ENCODE assay signal across 22 cellular contexts in the genomic region with DNA sequence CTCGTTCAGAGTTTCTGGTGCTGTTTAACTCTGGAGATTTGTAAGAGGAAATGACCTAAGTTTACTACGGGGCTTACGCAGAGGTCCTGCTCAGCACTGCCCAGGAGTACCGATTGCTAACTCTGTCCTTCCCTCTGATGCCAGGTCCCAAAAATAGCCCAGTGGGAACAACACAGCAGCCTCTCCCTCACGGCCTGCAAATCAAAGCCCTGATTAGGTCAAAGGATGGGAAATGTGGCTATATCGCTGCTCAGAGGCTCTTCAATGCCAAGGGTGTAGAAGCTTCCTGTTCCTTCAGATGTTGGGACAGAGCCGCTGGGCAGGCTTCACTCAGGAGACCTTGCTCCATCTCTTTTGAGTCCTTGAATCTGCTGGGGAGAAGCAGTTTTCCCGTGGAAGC.
A peak's percentile ranks its signal among the peaks of the same experiment; 100 is the strongest.
DNase-seq lines count a peak whose midpoint lies in the region; ATAC-seq, FAIRE-seq and TF ChIP-seq lines count a peak whose summit lies in the region.
"Had no signal": no experiment of that assay in that cellular context is flagged by ENCODE, and none has a peak within 500 bp of the region (broad histone marks: within the 10 kb centered on the region; RNA-seq: fewer than 3 reads in every experiment).

No MANE protein-coding gene starts in this region.

- DNase-seq in bronchial epithelial cell (ENCODE audit: low read depth) = no peak
- peak; percentile 5 to 8 for DNase-seq in cardiac muscle cell (ENCODE audit: low read depth in 1 of 2, low spot score in 1 of 2)
- DNase-seq in kidney = peak; percentile 28
- no peak for DNase-seq in effector memory CD4-positive, alpha-beta T cell
- no peak for DNase-seq in anterior cingulate cortex (lab: John Stamatoyannopoulos, UW)
- DNase-seq: CD8-positive, alpha-beta T cell; DMS53; EL; H9; MV-4-11; NCI-H1694 treated with DMSO at 0.1 percent for 48 hours; NCI-H510A; NCI-H774; SHP77 treated with DMSO at 0.1 percent for 48 hours had no signal

- no peak for ATAC-seq in GM19035 (IDR thresholded peaks at IDR 0.05; ENCODE audit: unreplicated experiment)
- ATAC-seq: A549; CD8-positive, alpha-beta T cell had no signal

- H3K9me3 ChIP-seq in cardiac muscle cell (ENCODE audit: low read depth) (no peaks in the 10 kb centered on the region), kidney (ENCODE audit: control insufficient read depth in 1 of 2, low read length in 2 of 2) (no peaks in the 10 kb centered on the region), skeletal muscle tissue (ENCODE audit: control insufficient read depth in 3 of 3, low read length in 3 of 3) (no peaks in the 10 kb centered on the region)
- H3K9me3 ChIP-seq in effector memory CD4-positive, alpha-beta T cell (ENCODE audit: control insufficient read depth, low read length) = no peaks in the 10 kb centered on the region
- H3K9me3 ChIP-seq: A549 had no signal

- no peaks in the 10 kb centered on the region for H3K36me3 ChIP-seq in bronchial epithelial cell (ENCODE audit: control insufficient read depth, insufficient read depth, low read length)
- no peaks in the 10 kb centered on the region for H3K36me3 ChIP-seq in cardiac muscle cell
- H3K36me3 ChIP-seq in kidney (ENCODE audit: control insufficient read depth in 1 of 2, insufficient read depth in 2 of 2, low read length in 2 of 2) = no peaks in the 10 kb centered on the region
- no peaks in the 10 kb centered on the region for H3K36me3 ChIP-seq in skeletal muscle tissue (ENCODE audit: control insufficient read depth in 3 of 3, insufficient read depth in 3 of 3, low read length in 3 of 3)
- no peaks in the 10 kb centered on the region for H3K36me3 ChIP-seq in effector memory CD4-positive, alpha-beta T cell (ENCODE audit: control insufficient read depth, insufficient read depth, low read length)
- H3K36me3 ChIP-seq: BLaER1 treated with 17β-estradiol and CSF1 and Interleukin-3, amounts not matched to agents 10 nM and 100 nM had no signal

- H3K4me3 ChIP-seq in bronchial epithelial cell (ENCODE audit: low read depth, low read length) = no peak overlapping the region
- no peak overlapping the region for H3K4me3 ChIP-seq in cardiac muscle cell
- no peak overlapping the region for H3K4me3 ChIP-seq in kidney (ENCODE audit: low read length in 2 of 2)
- peak overlapping the region in 1 of 3 donors; percentile 32 for H3K4me3 ChIP-seq in skeletal muscle tissue (ENCODE audit: low read length in 3 of 3)
- H3K4me3 ChIP-seq in effector memory CD4-positive, alpha-beta T cell (ENCODE audit: insufficient read depth, low read depth, low read length, poor library complexity, severe bottlenecking) = no peak overlapping the region
- H3K4me3 ChIP-seq: A549; BLaER1 treated with 17β-estradiol and CSF1 and Interleukin-3, amounts not matched to agents 10 nM and 100 nM had no signal

- TF ChIP-seq CTCF in bronchial epithelial cell (IDR thresholded peaks at IDR 0.05; ENCODE audit: insufficient read depth, low read length, severe bottlenecking) (no peak), cardiac muscle cell (IDR thresholded peaks at IDR 0.05; ENCODE audit: low read depth, low read length) (no peak), kidney (IDR thresholded peaks at IDR 0.05; ENCODE audit: borderline replicate concordance, extremely low read depth, insufficient read depth) (no peak)

- intact Hi-C loops in kidney (cut with DNase I) = no loop called here

- H3K4me1 ChIP-seq in cardiac muscle cell (ENCODE audit: low read depth) (no peaks in the 10 kb centered on the region), kidney (ENCODE audit: control insufficient read depth in 1 of 2, insufficient read depth in 1 of 2, low read depth in 1 of 2, low read length in 2 of 2) (no peaks in the 10 kb centered on the region), skeletal muscle tissue (ENCODE audit: control insufficient read depth in 3 of 3, insufficient read depth in 3 of 3, low read length in 3 of 3) (peaks cover 0 to 9% (median 5%) of the 10 kb centered on the region in 3 donors)
- no peaks in the 10 kb centered on the region for H3K4me1 ChIP-seq in effector memory CD4-positive, alpha-beta T cell (ENCODE audit: control insufficient read depth, insufficient read depth, low read length, poor library complexity, severe bottlenecking)
- H3K4me1 ChIP-seq: BLaER1 treated with 17β-estradiol and CSF1 and Interleukin-3, amounts not matched to agents 10 nM and 100 nM had no signal

- H3K27ac ChIP-seq in cardiac muscle cell (no peak overlapping the region), kidney (ENCODE audit: low read depth in 2 of 2, low read length in 2 of 2) (no peak overlapping the region), skeletal muscle tissue (ENCODE audit: low read depth, low read length) (peak overlapping the region; percentile 70)
- H3K27ac ChIP-seq in effector memory CD4-positive, alpha-beta T cell (ENCODE audit: insufficient read depth, low read length, poor library complexity, severe bottlenecking) = no peak overlapping the region
- H3K27ac ChIP-seq: A549; BLaER1 treated with 17β-estradiol and CSF1 and Interleukin-3, amounts not matched to agents 10 nM and 100 nM; HL-60; KMS-11 had no signal

- H3K9ac ChIP-seq in kidney (ENCODE audit: low read length in 2 of 2) (no peak overlapping the region), skeletal muscle tissue (ENCODE audit: low read depth in 1 of 3, low read length in 3 of 3) (peak overlapping the region in 1 of 3 donors; percentile 50)
- H3K9ac ChIP-seq: BLaER1 treated with 17β-estradiol and CSF1 and Interleukin-3, amounts not matched to agents 10 nM and 100 nM; KMS-11 had no signal

- peak; percentile 62 for FAIRE-seq in bronchial epithelial cell (lab: Jason Lieb, UNC)
- no peak for FAIRE-seq in kidney (lab: Jason Lieb, UNC)
- FAIRE-seq: A549, GM12891, GM18507 had no signal

- H3K27me3 ChIP-seq in bronchial epithelial cell (ENCODE audit: control insufficient read depth, insufficient read depth, low read length) (no peaks in the 10 kb centered on the region), cardiac muscle cell (no peaks in the 10 kb centered on the region), skeletal muscle tissue (ENCODE audit: control insufficient read depth in 3 of 3, insufficient read depth in 3 of 3, low read length in 3 of 3) (no peaks in the 10 kb centered on the region)
- no peaks in the 10 kb centered on the region for H3K27me3 ChIP-seq in effector memory CD4-positive, alpha-beta T cell (replicated peaks; ENCODE audit: control insufficient read depth, insufficient read depth, low read length, poor library complexity, severe bottlenecking)
- H3K27me3 ChIP-seq: BLaER1 treated with 17β-estradiol and CSF1 and Interleukin-3, amounts not matched to agents 10 nM and 100 nM had no signal

Comparison
In these comparisons a context has a peak if more than half of its experiments do, and no peak if none do; other contexts are left out.
1. DNase-seq: peak in cardiac muscle cell (2 of 2) and kidney (single experiment); none in bronchial epithelial cell (single experiment), effector memory CD4-positive, alpha-beta T cell (0 of 3) and anterior cingulate cortex (0 of 58).